9 cellular contexts compared by ENCODE assay signal in genomic region chr5:149799119-149799623, GRCh38.
A peak's percentile ranks its signal among the peaks of the same experiment; 100 is the strongest.
DNase-seq lines count a peak whose midpoint lies in the region; ATAC-seq and TF ChIP-seq lines count a peak whose summit lies in the region.
"Had no signal": no experiment of that assay in that cellular context is flagged by ENCODE, and none has a peak within 500 bp of the region (broad histone marks: within the 10 kb centered on the region; RNA-seq: fewer than 3 reads in every experiment).

No MANE protein-coding gene starts in this region.

- peaks cover 5% of the 10 kb centered on the region; the same call in 1 of the 2 replicates for H4K20me1 ChIP-seq in OCI-LY7 (ENCODE audit: insufficient read depth, low read length)

- H3K9ac ChIP-seq in adipocyte (ENCODE audit: low read length): peak overlapping the region; percentile 7

- H3K36me3 Mint-ChIP-seq in WTC11: no peaks in the 10 kb centered on the region

- in situ Hi-C loops in transverse colon (cut with MboI; ENCODE audit: low pct_ligation_motif_present in 1 of 4, low pct_unique_long_range_greater_than_20kb in 1 of 4, low sequenced_read_pairs in 3 of 4): no loop called here

- intact Hi-C loops in heart right ventricle (cut with DNase I): loop anchor here in 1 of 10 donors (2.0 kb wide), 1 partner anchor 16 kb away; no protein-coding TSS in a partner anchor
- intact Hi-C loops in transverse colon (cut with DNase I; ENCODE audit: low total_unique reads): no loop called here
- intact Hi-C loops in OCI-LY7 (cut with micrococcal nuclease; ENCODE audit: unreplicated experiment): no loop called here

- no peaks in the 10 kb centered on the region for H3K79me2 ChIP-seq in OCI-LY7 (ENCODE audit: insufficient read depth, low read depth, low read length)

- no peak overlapping the region for H3K4me3 Mint-ChIP-seq in WTC11

- H3K9me3 ChIP-seq in adipocyte (ENCODE audit: control insufficient read depth, low read length): no peaks in the 10 kb centered on the region
- no peaks in the 10 kb centered on the region for H3K9me3 ChIP-seq in heart right ventricle
- H3K9me3 ChIP-seq in transverse colon: no peaks in the 10 kb centered on the region
- no peaks in the 10 kb centered on the region for H3K9me3 ChIP-seq in OCI-LY7 (ENCODE audit: low read length)

- peak; percentile 19 for DNase-seq in HuH-7 (ENCODE audit: low spot score)
- DNase-seq in adipocyte (ENCODE audit: low read depth): peak; percentile 71
- DNase-seq in heart right ventricle: peak in 1 of 2 donors; percentile 73
- DNase-seq in transverse colon: peak; percentile 74
- DNase-seq in WTC11 (ENCODE audit: low spot score): no peak
- DNase-seq in OCI-LY7 (ENCODE audit: low spot score): no peak
- DNase-seq in activated gamma-delta T cell (lab: John Stamatoyannopoulos, UW): no peak
- DNase-seq: activated naive CD4-positive, alpha-beta T cell treated with Interleukin-2 at 50 U/mL for 16 hours; NCI-H2171 treated with DMSO at 0.1 percent for 48 hours had no signal

- TF ChIP-seq CTCF in heart right ventricle (IDR thresholded peaks at IDR 0.05) (no peak), transverse colon (IDR thresholded peaks at IDR 0.05) (no peak), WTC11 (IDR thresholded peaks at IDR 0.05) (no peak), OCI-LY7 (conservative IDR thresholded peaks at IDR 0.05; ENCODE audit: low read length) (no peak)

- H3K27me3 Mint-ChIP-seq in WTC11 (ENCODE audit: low read depth): no peaks in the 10 kb centered on the region

- no peaks in the 10 kb centered on the region for H3K9me3 Mint-ChIP-seq in WTC11

- no peak for TF ChIP-seq POLR2A in transverse colon (IDR thresholded peaks at IDR 0.05)

- no peak overlapping the region for H3K4me3 ChIP-seq in adipocyte (ENCODE audit: low read length)
- H3K4me3 ChIP-seq in heart right ventricle: no peak overlapping the region
- no peak overlapping the region for H3K4me3 ChIP-seq in transverse colon
- H3K4me3 ChIP-seq in OCI-LY7 (ENCODE audit: low read depth, low read length, poor library complexity, severe bottlenecking): no peak overlapping the region

- POLR2A ChIA-PET in WTC11 (lab: Charles Lee) (no interaction called here), OCI-LY7 (lab: Charles Lee) (no interaction called here)

- H3K4me1 ChIP-seq in adipocyte (ENCODE audit: control insufficient read depth, insufficient read depth, low read length) (peaks cover 60% of the 10 kb centered on the region), heart right ventricle (peaks cover 33 to 100% (median 89%) of the 10 kb centered on the region in 9 donors), transverse colon (peaks cover 54 to 100% (median 75%) of the 10 kb centered on the region in 4 donors), OCI-LY7 (ENCODE audit: insufficient read depth, low read length, poor library complexity, severe bottlenecking) (no peaks in the 10 kb centered on the region)

- H3K27ac Mint-ChIP-seq in WTC11: no peak overlapping the region

- TF ChIP-seq EP300 in transverse colon (IDR thresholded peaks at IDR 0.05; ENCODE audit: low read depth): no peak

- no peak overlapping the region for H2AFZ ChIP-seq in OCI-LY7 (ENCODE audit: low read length)

- no TSS peak for BruUV-seq in OCI-LY7 (replicated peaks; lab: Mats Ljungman, UMichigan)

- H3K36me3 ChIP-seq in adipocyte (ENCODE audit: control insufficient read depth, insufficient read depth, low read length, severe bottlenecking): no peaks in the 10 kb centered on the region
- no peaks in the 10 kb centered on the region for H3K36me3 ChIP-seq in heart right ventricle
- no peaks in the 10 kb centered on the region for H3K36me3 ChIP-seq in transverse colon
- no peaks in the 10 kb centered on the region for H3K36me3 ChIP-seq in OCI-LY7 (ENCODE audit: insufficient read depth, low read length)

- peaks cover 51% of the 10 kb centered on the region for H3K4me1 Mint-ChIP-seq in WTC11

- CTCF ChIA-PET in WTC11 (lab: Charles Lee) (interaction anchor here (1.4 to 3.5 kb wide), 2 partner anchors 29 to 54 kb away, joined by 3 to 14 read pairs; no protein-coding TSS in a partner anchor), OCI-LY7 (lab: Charles Lee; ENCODE audit: unreplicated experiment) (interaction anchor here (0.6 kb wide), 1 partner anchor 67 kb away, joined by 4 read pairs; no protein-coding TSS in a partner anchor)

- H3K27ac ChIP-seq in heart right ventricle: peak overlapping the region in 9 of 10 donors; percentile 71 to 92 (median 88)
- peak overlapping the region; percentile 83 to 87 (median 84) for H3K27ac ChIP-seq in transverse colon
- H3K27ac ChIP-seq in OCI-LY7 (ENCODE audit: low read depth, low read length, poor library complexity, severe bottlenecking): no peak overlapping the region

- H3K9me2 ChIP-seq in OCI-LY7 (ENCODE audit: insufficient read depth, low read length): no peaks in the 10 kb centered on the region

- ATAC-seq in heart right ventricle (peak in 6 of 8 donors; percentile 12 to 68 (median 38)), WTC11 (no peak)

- no peak overlapping the region for H3K4me2 ChIP-seq in OCI-LY7 (ENCODE audit: low read length)

- WGBS in heart right ventricle, 2 donors: 19 to 32% methylated on average over 3 of the region's 3 CpGs
- WGBS in transverse colon (ENCODE audit: low coverage in 1 of 2), 2 donors: 25 to 47% methylated on average over 2 to 3 of the region's 3 CpGs

- H3K27me3 ChIP-seq in adipocyte (replicated peaks; ENCODE audit: control insufficient read depth, insufficient read depth, low read length) (no peaks in the 10 kb centered on the region), heart right ventricle (no peaks in the 10 kb centered on the region), transverse colon (no peaks in the 10 kb centered on the region)

TF ChIP-seq in WTC11, 78 proteins besides CTCF, POLR2A, EP300 and RAD21 (continues in another document):
- TF ChIP-seq ZNF396 (CRISPR knock-in tag; IDR thresholded peaks at IDR 0.05; ENCODE audit: borderline replicate concordance) (no peak), ZNF219 (CRISPR knock-in tag; IDR thresholded peaks at IDR 0.05; ENCODE audit: borderline replicate concordance) (no peak), SP1 (CRISPR knock-in tag; conservative IDR thresholded peaks at IDR 0.05) (no peak), RELA (CRISPR knock-in tag; IDR thresholded peaks at IDR 0.05; ENCODE audit: borderline replicate concordance) (no peak), E2F1 (CRISPR knock-in tag; IDR thresholded peaks at IDR 0.05) (no peak), NR3C1 (CRISPR knock-in tag; conservative IDR thresholded peaks at IDR 0.05; ENCODE audit: low read depth) (no peak), HMGXB4 (CRISPR knock-in tag; IDR thresholded peaks at IDR 0.05) (no peak), SMAD4 (CRISPR knock-in tag; IDR thresholded peaks at IDR 0.05) (no peak), ERG (CRISPR knock-in tag; IDR thresholded peaks at IDR 0.05) (no peak), CDX4 (CRISPR knock-in tag; IDR thresholded peaks at IDR 0.05; ENCODE audit: borderline replicate concordance) (no peak), NFYB (CRISPR knock-in tag; conservative IDR thresholded peaks at IDR 0.05; ENCODE audit: low read depth) (no peak), NFE2L1 (CRISPR knock-in tag; IDR thresholded peaks at IDR 0.05) (no peak), EMX1 (CRISPR knock-in tag; IDR thresholded peaks at IDR 0.05) (no peak), FOXJ3 (CRISPR knock-in tag; IDR thresholded peaks at IDR 0.05; ENCODE audit: borderline replicate concordance) (no peak), ATF3 (CRISPR knock-in tag; conservative IDR thresholded peaks at IDR 0.05) (no peak), ZNF317 (CRISPR knock-in tag; IDR thresholded peaks at IDR 0.05; ENCODE audit: borderline replicate concordance, low read depth) (no peak)

Comparison
In these comparisons a context has a peak if more than half of its experiments do, and no peak if none do; other contexts are left out.
1. DNase-seq: peak in HuH-7 (single experiment), adipocyte (single experiment) and transverse colon (single experiment); none in WTC11 (single experiment), OCI-LY7 (single experiment) and activated gamma-delta T cell (single experiment).